9 cellular contexts compared by ENCODE assay signal in genomic region chr14:24368215-24368561, GRCh38. TPM values are rescaled to one million over a fixed set of nuclear protein-coding genes. Genes with fewer than 3 reads are reported as not detected.
DNase-seq lines count a peak whose midpoint lies in the region; ATAC-seq and TF ChIP-seq lines count a peak whose summit lies in the region.
"Had no signal": no experiment of that assay in that cellular context is flagged by ENCODE, and none has a peak within 500 bp of the region (broad histone marks: within the 10 kb centered on the region; RNA-seq: fewer than 3 reads in every experiment).

No MANE protein-coding gene starts in this region.

- peak overlapping the region; percentile 91 to 99 for H3K4me3 ChIP-seq in foreskin fibroblast (ENCODE audit: low read depth in 1 of 2, low read length in 2 of 2)
- peak overlapping the region; percentile 69 to 90 (median 80) for H3K4me3 ChIP-seq in sigmoid colon

- TF ChIP-seq CTCF in GM10248 (IDR thresholded peaks at IDR 0.05; ENCODE audit: control extremely low read depth, extremely low read depth, low read depth, missing control alignments) (no peak), foreskin fibroblast (IDR thresholded peaks at IDR 0.05; ENCODE audit: low read depth, low read length) (no peak), sigmoid colon (IDR thresholded peaks at IDR 0.05) (no peak)

- WGBS in sigmoid colon, 2 donors: 1% methylated on average over 15 of the region's 15 CpGs

- CTCF ChIA-PET in GM10248 (lab: Yijun Ruan, JAX): interaction anchor here (0.6 to 1.4 kb wide), 2 partner anchors 18 to 34 kb away, joined by 3 read pairs; no protein-coding TSS in a partner anchor

- ATAC-seq in SK-N-SH treated with all-trans-retinoic acid at 6 μM for 48 hours: no peak
- no peak for ATAC-seq in GM18907 (IDR thresholded peaks at IDR 0.05; ENCODE audit: unreplicated experiment)

- POLR2A ChIA-PET in GM10248 (lab: Yijun Ruan, JAX): no interaction called here

- H3K4me1 ChIP-seq in sigmoid colon: peaks cover 0 to 64% (median 41%) of the 10 kb centered on the region in 4 donors

- DNase-seq in GM10248 (ENCODE audit: extremely low spot score) (peak; percentile 41), foreskin fibroblast (no peak), sigmoid colon (no peak), dedifferentiated amniotic fluid mesenchymal stem cell (ENCODE audit: extremely low spot score) (no peak), NCI-H1694 treated with DMSO at 0.1 percent for 48 hours (lab: John Stamatoyannopoulos, UW) (no peak), NCI-H774 (lab: John Stamatoyannopoulos, UW) (no peak)
- DNase-seq: NK-92 treated with Interleukin-12 subunit alpha and Interleukin-12 subunit beta, amount 100 ng/mL, for 24 hours had no signal

- intact Hi-C loops in sigmoid colon (cut with DNase I): loop anchor here (1.0 to 5.0 kb wide), 2 partner anchors 33 to 226 kb away; partner anchors contain the start of gene EMC9

- H3K27me3 ChIP-seq in sigmoid colon: no peaks in the 10 kb centered on the region

- peak overlapping the region; percentile 91 to 99 (median 98) for H3K27ac ChIP-seq in sigmoid colon

- H3K36me3 ChIP-seq in sigmoid colon: peaks cover 3 to 35% (median 4%) of the 10 kb centered on the region in 4 donors

- no peaks in the 10 kb centered on the region for H3K9me3 ChIP-seq in sigmoid colon

- TF ChIP-seq EP300 in sigmoid colon (IDR thresholded peaks at IDR 0.05): no peak

- no peak for TF ChIP-seq POLR2A in sigmoid colon (IDR thresholded peaks at IDR 0.05)

TF ChIP-seq in SK-N-SH treated with all-trans-retinoic acid at 6 μM for 48 hours, 23 proteins besides CTCF, POLR2A, EP300 and RAD21:
- TF ChIP-seq ZFP3 (CRISPR knock-in tag; IDR thresholded peaks at IDR 0.05): no peak
- TF ChIP-seq PATZ1 (CRISPR knock-in tag; IDR thresholded peaks at IDR 0.05; ENCODE audit: borderline replicate concordance): 0 out of 2 replicates have a peak, but pooled peaks have one; percentile 31

RNA-seq across cellular contexts. Expression of gene NFATC4, which starts 0.2 kb away (rescaled TPM):
- total RNA-seq in sigmoid colon: 100 to 1,000 TPM in 1 of 4 donors, 10 to 100 TPM in 3; 29.6 to 120 (median 67.3) TPM
- polyA plus RNA-seq in sigmoid colon: 10 to 100 TPM; 10.4 to 45.1 (median 15.6) TPM

RNA-seq across cellular contexts. Expression of gene RIPK3, which starts 28.4 kb away (rescaled TPM):
- total RNA-seq in sigmoid colon: 10 to 100 TPM in 1 of 4 donors, 1 to 10 TPM in 3; 2.6 to 12.5 (median 3.7) TPM
- 10 to 100 TPM; 28.8 to 66.4 (median 43.5) TPM for polyA plus RNA-seq in sigmoid colon

RNA-seq across cellular contexts. Expression of gene NYNRIN, which starts 30.6 kb away (rescaled TPM):
- 10 to 100 TPM in 1 of 4 donors, 1 to 10 TPM in 3; 6.8 to 17.4 (median 7.0) TPM for total RNA-seq in sigmoid colon
- 1 to 10 TPM in 1 of 3 donors, under 1 TPM in 2; 0.60 to 6.5 (median 0.92) TPM for polyA plus RNA-seq in sigmoid colon

RNA-seq across cellular contexts. Expression of gene ADCY4, which starts 33.3 kb away (rescaled TPM):
- total RNA-seq in sigmoid colon: 10 to 100 TPM in 3 of 4 donors, 1 to 10 TPM in 1; 8.1 to 36.0 (median 17.7) TPM
- 10 to 100 TPM in 1 of 3 donors, 1 to 10 TPM in 2; 1.4 to 16.5 (median 2.4) TPM for polyA plus RNA-seq in sigmoid colon

RNA-seq across cellular contexts. Expression of gene LTB4R, which starts 56.9 kb away (rescaled TPM):
- total RNA-seq in sigmoid colon: 1 to 10 TPM; 2.1 to 4.2 (median 2.9) TPM
- 1 to 10 TPM in 2 of 3 donors, under 1 TPM in 1; 0.60 to 9.8 (median 2.1) TPM for polyA plus RNA-seq in sigmoid colon
